Comparison of ENCODE assay signal across 8 cellular contexts in the genomic region with DNA sequence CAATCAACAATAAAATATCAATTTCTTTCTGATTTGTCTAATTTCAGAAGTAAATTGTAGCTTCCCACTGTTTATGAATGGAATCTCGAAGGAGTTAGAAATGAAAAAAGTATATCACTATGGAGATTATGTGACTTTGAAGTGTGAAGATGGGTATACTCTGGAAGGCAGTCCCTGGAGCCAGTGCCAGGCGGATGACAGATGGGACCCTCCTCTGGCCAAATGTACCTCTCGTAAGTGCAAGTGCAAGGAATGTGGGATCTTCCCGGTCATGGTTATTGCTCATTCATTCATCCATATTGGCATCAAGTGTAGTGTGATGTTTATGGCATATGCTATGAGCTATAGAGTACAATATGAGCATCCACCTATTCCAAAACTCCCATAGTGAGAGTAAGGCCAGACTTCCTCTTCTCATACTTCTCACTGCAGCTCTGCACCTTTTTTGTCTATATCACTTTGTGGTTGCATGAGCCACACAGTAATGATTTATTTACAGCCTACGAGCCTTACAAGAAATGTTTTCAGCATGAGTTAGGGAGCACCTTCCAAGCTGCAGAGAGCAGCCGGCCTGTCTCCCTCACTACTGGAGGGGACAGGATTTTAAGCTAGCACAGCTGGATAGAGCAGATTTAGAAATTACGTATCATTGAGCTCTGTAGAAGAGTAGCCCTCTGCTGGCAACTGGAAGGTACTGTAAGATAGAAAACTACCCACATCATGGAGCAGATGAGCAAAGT. TPM values are rescaled to one million over a fixed set of nuclear protein-coding genes. Genes with fewer than 3 reads are reported as not detected.
DNase-seq lines count a peak whose midpoint lies in the region; ATAC-seq and TF ChIP-seq lines count a peak whose summit lies in the region.

No MANE protein-coding gene starts in this region.

- intact Hi-C loops in HCT116 (cut with micrococcal nuclease), result no loop called here

- H3K4me2 ChIP-seq in HCT116 (ENCODE audit: low read length), result peak overlapping the region; percentile 40

- H3K4me1 ChIP-seq in HCT116 (ENCODE audit: control insufficient read depth in 1 of 2, insufficient read depth in 2 of 2, low read length in 2 of 2), result peaks cover 0 to 3% of the 10 kb centered on the region in 2 experiments; a peak in 1 of 4 replicates

- no peaks in the 10 kb centered on the region for H3K27me3 Mint-ChIP-seq in endothelial cell (ENCODE audit: unreplicated experiment)

- H3K9me3 Mint-ChIP-seq in endothelial cell (ENCODE audit: unreplicated experiment), result no peaks in the 10 kb centered on the region

- no peaks in the 10 kb centered on the region for H3K79me2 ChIP-seq in HCT116 (ENCODE audit: insufficient read depth, low read length)

- H3K36me3 ChIP-seq in GM06990 (ENCODE audit: control insufficient read depth, insufficient read depth, low read length) (no peaks in the 10 kb centered on the region), HCT116 (ENCODE audit: control insufficient read depth in 1 of 2, insufficient read depth in 2 of 2, low read length in 2 of 2) (no peaks in the 10 kb centered on the region)

- no peaks in the 10 kb centered on the region for H3K9me2 ChIP-seq in HCT116 (ENCODE audit: insufficient read depth)

- H3K9ac ChIP-seq in HCT116 (ENCODE audit: low read length), result no peak overlapping the region

- H2AFZ ChIP-seq in HCT116 (ENCODE audit: low read depth, low read length, poor library complexity, severe bottlenecking), result peak overlapping the region; percentile 98

- H3K27me3 ChIP-seq in GM06990 (replicated peaks; ENCODE audit: control insufficient read depth, insufficient read depth, low read length) (no peaks in the 10 kb centered on the region), HCT116 (ENCODE audit: insufficient read depth, low read length) (no peaks in the 10 kb centered on the region)

- H3K4me3 Mint-ChIP-seq in endothelial cell (ENCODE audit: unreplicated experiment), result no peak overlapping the region

- TF ChIP-seq POLR2A in HCT116 (IDR thresholded peaks at IDR 0.05; ENCODE audit: borderline replicate concordance, extremely low read depth, insufficient read depth, insufficient read length), result no peak

- H3K4me3 ChIP-seq in AG04449 (ENCODE audit: low read depth, low read length), result no peak overlapping the region
- no peak overlapping the region for H3K4me3 ChIP-seq in GM06990 (replicated peaks; ENCODE audit: low read depth, low read length)
- no peak overlapping the region for H3K4me3 ChIP-seq in HCT116 (replicated peaks in 1 of 2; ENCODE audit: low read depth in 1 of 2, low read length in 2 of 2)

- no TSS peak for BruUV-seq in HCT116 (replicated peaks; lab: Mats Ljungman, UMichigan)

- no peaks in the 10 kb centered on the region for H4K20me1 ChIP-seq in HCT116 (ENCODE audit: insufficient read depth)

- RAD21 ChIA-PET in HCT116 (lab: Charles Lee; ENCODE audit: low non-redundant PET in 1 of 2, low total read pairs in 2 of 2, uncharacterized antibody in 2 of 2, unreplicated experiment in 2 of 2), result interaction anchor here (1.1 to 1.4 kb wide), 2 partner anchors 78 to 177 kb away, joined by 4 to 5 read pairs; no protein-coding TSS in a partner anchor

- CTCF ChIA-PET in AG04449 (lab: Yijun Ruan, JAX) (interaction anchor here (0.7 to 2.8 kb wide), 12 partner anchors 9 to 545 kb away, joined by 3 to 24 read pairs (median 4); no protein-coding TSS in a partner anchor), HCT116 (lab: Charles Lee) (interaction anchor here (0.9 to 2.1 kb wide), 15 partner anchors 9 to 177 kb away, joined by 3 to 27 read pairs (median 5); no protein-coding TSS in a partner anchor)

- no peak for DNase-seq in AG04449 (ENCODE audit: low read depth, low spot score)
- no peak for DNase-seq in GM06990 (ENCODE audit: extremely low read depth, insufficient read length)
- peak; percentile 34 for DNase-seq in HCT116 (ENCODE audit: low read depth, low spot score)
- peak; percentile 52 for DNase-seq in LoVo (ENCODE audit: low spot score)
- DNase-seq in SIG-M5 (lab: John Stamatoyannopoulos, UW), result peak; percentile 40
- DNase-seq in endothelial cell (ENCODE audit: low spot score), result peak; percentile 24
- DNase-seq in middle frontal gyrus (ENCODE audit: extremely low spot score, low spot score), result peak; percentile 23
- no peak for DNase-seq in NCI-H187 (lab: John Stamatoyannopoulos, UW)

- no peak overlapping the region for H3K27ac Mint-ChIP-seq in endothelial cell (ENCODE audit: unreplicated experiment)

- TF ChIP-seq CTCF in AG04449 (IDR thresholded peaks at IDR 0.05; ENCODE audit: insufficient read depth, low read length, missing control alignments) (peak; percentile 59), GM06990 (IDR thresholded peaks at IDR 0.05; ENCODE audit: insufficient read depth, low read length, poor library complexity, severe bottlenecking) (peak; percentile 73), HCT116 (IDR thresholded peaks at IDR 0.05 in 2 of 3, conservative IDR thresholded peaks at IDR 0.05 in 1 of 3; ENCODE audit: borderline replicate concordance in 1 of 3, insufficient read depth in 1 of 3, low read depth in 2 of 3, low read length in 2 of 3) (peak; percentile 53 to 77 (median 75); a peak in 5 of 6 replicates), endothelial cell (IDR thresholded peaks at IDR 0.05; ENCODE audit: unreplicated experiment) (peak; percentile 79)

- POLR2A ChIA-PET in AG04449 (lab: Yijun Ruan, JAX) (no interaction called here), HCT116 (lab: Charles Lee) (interaction anchor here (0.9 kb wide), 1 partner anchor 10 kb away, joined by 3 read pairs; no protein-coding TSS in a partner anchor)

- peak; percentile 41; the same call in 1 of the 2 replicates for TF ChIP-seq RAD21 in HCT116 (IDR thresholded peaks at IDR 0.05; ENCODE audit: low read depth)

- H3K9me3 ChIP-seq in HCT116 (ENCODE audit: control insufficient read depth in 1 of 2, insufficient read depth in 1 of 2, low read depth in 1 of 2, low read length in 2 of 2), result no peaks in the 10 kb centered on the region

- H3K27ac ChIP-seq in HCT116 (ENCODE audit: low read depth, low read length), result no peak overlapping the region

- no peaks in the 10 kb centered on the region for H3K36me3 Mint-ChIP-seq in endothelial cell (ENCODE audit: low read depth, unreplicated experiment)

- peaks cover 3% of the 10 kb centered on the region for H3K4me1 Mint-ChIP-seq in endothelial cell (ENCODE audit: unreplicated experiment)

- ATAC-seq in HCT116, result peak; percentile 98

TF ChIP-seq in HCT116, 20 proteins besides CTCF, POLR2A, EP300 and RAD21:
- 0 out of 2 replicates have a peak, but pooled peaks have one; percentile 38 for TF ChIP-seq CBX3 (IDR thresholded peaks at IDR 0.05; ENCODE audit: low read depth)
- TF ChIP-seq POLR2AphosphoS5 (IDR thresholded peaks at IDR 0.05; ENCODE audit: low read depth, low read length), result no peak

RNA-seq across cellular contexts. Expression of a gene that starts 24.9 kb away (rescaled TPM):
- total RNA-seq in HCT116 (2021; ENCODE audit: unreplicated experiment) (0.15 TPM), endothelial cell (ENCODE audit: unreplicated experiment) (48.0 TPM)
- polyA plus RNA-seq in HCT116 (2012), result not detected in 2 replicates

Comparison
In these comparisons a context has a peak if more than half of its experiments do, and no peak if none do; other contexts are left out.
1. DNase-seq: peak in HCT116 (single experiment), LoVo (single experiment), SIG-M5 (single experiment), endothelial cell (single experiment) and middle frontal gyrus (single experiment); none in AG04449 (single experiment), GM06990 (single experiment) and NCI-H187 (0 of 2).
2. RNA of a gene that starts 24.9 kb away (total RNA-seq): 48.0 TPM in endothelial cell (single experiment); 0.15 TPM in HCT116 (single experiment); every median in the first group is over 10 times any median in the second.
3. Peak in every context shown above with its lines, with median percentiles within 50 percentile points of each other: CTCF ChIP-seq.